ENCODE assay signal across 8 cellular contexts in genomic region chr7:87876040-87876758, GRCh38. TPM values are rescaled to one million over a fixed set of nuclear protein-coding genes. Genes with fewer than 3 reads are reported as not detected.
DNase-seq lines count a peak whose midpoint lies in the region; ATAC-seq and TF ChIP-seq lines count a peak whose summit lies in the region.

DBF4 (plus strand) TSS chr7:87876493; CDS start chr7:87876733, 240 bp downstream.
A gene with protein sequence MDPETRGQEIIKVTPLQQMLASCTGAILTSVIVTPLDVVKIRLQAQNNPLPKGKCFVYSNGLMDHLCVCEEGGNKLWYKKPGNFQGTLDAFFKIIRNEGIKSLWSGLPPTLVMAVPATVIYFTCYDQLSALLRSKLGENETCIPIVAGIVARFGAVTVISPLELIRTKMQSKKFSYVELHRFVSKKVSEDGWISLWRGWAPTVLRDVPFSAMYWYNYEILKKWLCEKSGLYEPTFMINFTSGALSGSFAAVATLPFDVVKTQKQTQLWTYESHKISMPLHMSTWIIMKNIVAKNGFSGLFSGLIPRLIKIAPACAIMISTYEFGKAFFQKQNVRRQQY (minus strand): TSS chr7:87876360. CDS start chr7:87858727, 17,633 bp downstream.

- H3K27ac ChIP-seq in CD4-positive, alpha-beta memory T cell (ENCODE audit: low read depth, low read length) = peak within 1 kb of the TSS; percentile 91
- H3K27ac ChIP-seq in dorsolateral prefrontal cortex = peak within 1 kb of the TSS; percentile 53 to 96 (median 88)
- H3K27ac ChIP-seq in right lobe of liver = peak within 1 kb of the TSS; percentile 89 to 93 (median 92)

- H3K9me3 ChIP-seq in CD4-positive, alpha-beta memory T cell (ENCODE audit: control insufficient read depth in 1 of 2, low read length in 2 of 2) = no peaks in the 10 kb centered on the region
- no peaks in the 10 kb centered on the region for H3K9me3 ChIP-seq in right lobe of liver

- no peaks in the 10 kb centered on the region for H3K36me3 ChIP-seq in CD4-positive, alpha-beta memory T cell (ENCODE audit: insufficient read depth, low read length)
- no peaks in the 10 kb centered on the region for H3K36me3 ChIP-seq in right lobe of liver

- H3K4me3 Mint-ChIP-seq in CD4-positive, alpha-beta memory T cell = peak within 1 kb of the TSS; percentile 93 to 97 (median 95)
- H3K4me3 Mint-ChIP-seq in activated CD4-positive, alpha-beta memory T cell treated with anti-CD3 and anti-CD28 coated beads for 36 hours = peak within 1 kb of the TSS; percentile 77

- TF ChIP-seq POLR2A in right lobe of liver (IDR thresholded peaks at IDR 0.05) = peak; percentile 66

- under 1% methylated on average over 35 of the region's 80 CpGs for WGBS in right lobe of liver (ENCODE audit: insufficient coverage, low coverage, low lambda C conversion rate, missing lambda C conversion rate)

- H3K9me3 Mint-ChIP-seq in CD4-positive, alpha-beta memory T cell = peaks cover 0 to 8% (median 4%) of the 10 kb centered on the region in 8 donors
- H3K9me3 Mint-ChIP-seq in activated CD4-positive, alpha-beta memory T cell treated with anti-CD3 and anti-CD28 coated beads for 36 hours = peaks cover 14% of the 10 kb centered on the region

- peak within 1 kb of the TSS; percentile 79 to 80 for H3K4me3 ChIP-seq in CD4-positive, alpha-beta memory T cell (ENCODE audit: low read length in 2 of 2)
- H3K4me3 ChIP-seq in dorsolateral prefrontal cortex = peak within 1 kb of the TSS; percentile 60 to 97 (median 89)
- peak within 1 kb of the TSS; percentile 76 to 88 (median 79) for H3K4me3 ChIP-seq in right lobe of liver

- POLR2A ChIA-PET in CD4-positive, alpha-beta memory T cell (lab: Charles Lee; ENCODE audit: partially characterized antibody) = interaction anchor here (1.0 to 3.2 kb wide), 8 partner anchors 12 to 724 kb away, joined by 3 to 22 read pairs (median 4); partner anchors contain the start of genes ADAM22, CROT, DMTF1 and TMEM243
- POLR2A ChIA-PET in activated CD4-positive, alpha-beta memory T cell treated with anti-CD3 and anti-CD28 coated beads for 36 hours (lab: Charles Lee) = interaction anchor here (1.3 kb wide), 3 partner anchors 18 to 336 kb away, joined by 3 to 5 read pairs (median 4); partner anchors contain the start of gene ADAM22

- CTCF ChIA-PET in CD4-positive, alpha-beta memory T cell (lab: Charles Lee; ENCODE audit: partially characterized antibody) = interaction anchor here (1.0 to 1.4 kb wide), 3 partner anchors 11 to 344 kb away, joined by 3 to 10 read pairs (median 4); partner anchors contain the start of gene ADAM22
- CTCF ChIA-PET in activated CD4-positive, alpha-beta memory T cell treated with anti-CD3 and anti-CD28 coated beads for 36 hours (lab: Charles Lee) = interaction anchor here (0.9 kb wide), 1 partner anchor 9 kb away, joined by 3 read pairs; no protein-coding TSS in a partner anchor

- peaks cover 43% of the 10 kb centered on the region for H3K4me1 ChIP-seq in CD4-positive, alpha-beta memory T cell (ENCODE audit: insufficient read depth, low read length)
- peaks cover 0 to 17% (median 7%) of the 10 kb centered on the region in 4 donors for H3K4me1 ChIP-seq in right lobe of liver

- intact Hi-C loops in CD4-positive, alpha-beta memory T cell (cut with micrococcal nuclease) = loop anchor here (1.0 to 5.0 kb wide), 8 partner anchors 23 to 724 kb away; partner anchors contain the start of genes ADAM22, CROT, DMTF1 and RUNDC3B
- intact Hi-C loops in activated CD4-positive, alpha-beta memory T cell treated with anti-CD3 and anti-CD28 coated beads for 36 hours (cut with micrococcal nuclease) = loop anchor here (1.0 to 5.0 kb wide), 7 partner anchors 58 to 724 kb away; partner anchors contain the start of genes ABCB1, ADAM22, CROT and DMTF1
- intact Hi-C loops in dorsolateral prefrontal cortex (cut with DNase I) (loop anchor here (1.0 to 5.0 kb wide), 3 partner anchors 58 to 291 kb away; partner anchors contain the start of gene ADAM22 (in 2 of the 2)), right lobe of liver (cut with DNase I) (no loop called here)

- peaks cover 24 to 40% of the 10 kb centered on the region in 2 donors for H3K36me3 Mint-ChIP-seq in CD4-positive, alpha-beta memory T cell
- H3K36me3 Mint-ChIP-seq in activated CD4-positive, alpha-beta memory T cell treated with anti-CD3 and anti-CD28 coated beads for 36 hours = peaks cover 45% of the 10 kb centered on the region

- H3K4me1 Mint-ChIP-seq in CD4-positive, alpha-beta memory T cell = peaks cover 37 to 58% (median 46%) of the 10 kb centered on the region in 4 donors
- peaks cover 43% of the 10 kb centered on the region for H3K4me1 Mint-ChIP-seq in activated CD4-positive, alpha-beta memory T cell treated with anti-CD3 and anti-CD28 coated beads for 36 hours (ENCODE audit: low read depth)

- ATAC-seq in GM19455 (IDR thresholded peaks at IDR 0.05; ENCODE audit: unreplicated experiment) = peak; percentile 86
- peak; percentile 94 to 96 (median 96) for ATAC-seq in right lobe of liver

- peak within 1 kb of the TSS; percentile 71 to 99 (median 97) for H3K27ac Mint-ChIP-seq in CD4-positive, alpha-beta memory T cell
- H3K27ac Mint-ChIP-seq in activated CD4-positive, alpha-beta memory T cell treated with anti-CD3 and anti-CD28 coated beads for 36 hours = peak within 1 kb of the TSS; percentile 93

- DNase-seq in CD4-positive, alpha-beta memory T cell = peak; percentile 91 to 96 (median 95)
- DNase-seq in HK-2 (ENCODE audit: unreplicated experiment) (peak; percentile 99), NCI-H82 treated with DMSO at 0.1 percent for 48 hours (lab: John Stamatoyannopoulos, UW; ENCODE audit: unreplicated experiment) (peak; percentile 94), dorsolateral prefrontal cortex (peak; percentile 80 to 95 (median 92)), right lobe of liver (peak; percentile 97 to 99 (median 98))
- DNase-seq in activated CD4-positive, alpha-beta memory T cell treated with anti-CD3 and anti-CD28 coated beads for 36 hours = peak; percentile 97
- DNase-seq in stimulated activated CD4-positive, alpha-beta T cell treated with anti-CD3 and anti-CD28 coated beads, Interleukin-4, amount 100 ng/mL, for 24 hours = peak; percentile 95

- H3K27me3 ChIP-seq in CD4-positive, alpha-beta memory T cell (ENCODE audit: insufficient read depth, low read length) = no peaks in the 10 kb centered on the region
- H3K27me3 ChIP-seq in dorsolateral prefrontal cortex (no peaks in the 10 kb centered on the region), right lobe of liver (no peaks in the 10 kb centered on the region)

- TF ChIP-seq CTCF in dorsolateral prefrontal cortex (IDR thresholded peaks at IDR 0.05 in 54 of 56, conservative IDR thresholded peaks at IDR 0.05 in 2 of 56; ENCODE audit: low read depth in 1 of 56, partially characterized antibody in 56 of 56) (peak in 21 of 56 donors; percentile 0 to 46 (median 20)), right lobe of liver (IDR thresholded peaks at IDR 0.05) (no peak)

- H3K27me3 Mint-ChIP-seq in CD4-positive, alpha-beta memory T cell = no peaks in the 10 kb centered on the region
- H3K27me3 Mint-ChIP-seq in activated CD4-positive, alpha-beta memory T cell treated with anti-CD3 and anti-CD28 coated beads for 36 hours = no peaks in the 10 kb centered on the region

RNA-seq across cellular contexts. Expression of gene DBF4, which starts in this region (rescaled TPM):
- total RNA-seq in CD4-positive, alpha-beta memory T cell = 10 to 100 TPM; 25.3 to 29.0 TPM
- polyA plus RNA-seq in CD4-positive, alpha-beta memory T cell = 10 to 100 TPM; 26.9 to 29.1 TPM
- 10 to 100 TPM; 75.8 to 78.4 TPM for total RNA-seq in activated CD4-positive, alpha-beta memory T cell treated with anti-CD3 and anti-CD28 coated beads for 36 hours
- total RNA-seq in dorsolateral prefrontal cortex (10 to 100 TPM in 15 of 120 experiments, 1 to 10 TPM in 105; 3.2 to 13.8 (median 7.3) TPM), right lobe of liver (1 to 10 TPM; 2.3 to 7.6 (median 3.6) TPM)

RNA-seq across cellular contexts. Expression of the second gene that starts in this region (rescaled TPM):
- 10 to 100 TPM; 28.9 to 29.8 TPM for total RNA-seq in CD4-positive, alpha-beta memory T cell
- polyA plus RNA-seq in CD4-positive, alpha-beta memory T cell = 10 to 100 TPM; 14.6 to 14.7 TPM
- 10 to 100 TPM; 47.9 to 54.9 TPM for total RNA-seq in activated CD4-positive, alpha-beta memory T cell treated with anti-CD3 and anti-CD28 coated beads for 36 hours
- 10 to 100 TPM; 20.6 to 71.2 (median 45.1) TPM for total RNA-seq in dorsolateral prefrontal cortex
- total RNA-seq in right lobe of liver = 10 to 100 TPM in 3 of 6 experiments, 1 to 10 TPM in 3; 6.1 to 27.0 (median 10.1) TPM

Comparison
In these comparisons a context has a peak if more than half of its experiments do, and no peak if none do; other contexts are left out.
1. Peak in every context shown above with its lines: DNase-seq, ATAC-seq, H3K4me3 ChIP-seq and H3K27ac ChIP-seq.
2. intact Hi-C loops: an anchor here in CD4-positive, alpha-beta memory T cell (1.0 to 5.0 kb wide), activated CD4-positive, alpha-beta memory T cell treated with anti-CD3 and anti-CD28 coated beads for 36 hours (1.0 to 5.0 kb wide) and dorsolateral prefrontal cortex (1.0 to 5.0 kb wide); none called in right lobe of liver.